ENCODE assay signal across 20 cellular contexts in genomic region chr3:18207232-18207631, GRCh38.
DNase-seq lines count a peak whose midpoint lies in the region; ATAC-seq and TF ChIP-seq lines count a peak whose summit lies in the region.
"Had no signal": no experiment of that assay in that cellular context is flagged by ENCODE, and none has a peak within 500 bp of the region (broad histone marks: within the 10 kb centered on the region; RNA-seq: fewer than 3 reads in every experiment).

No MANE protein-coding gene starts in this region.

- H3K27ac ChIP-seq in OCI-LY7 (ENCODE audit: low read depth, low read length, poor library complexity, severe bottlenecking), result no peak overlapping the region
- no peak overlapping the region for H3K27ac ChIP-seq in right lobe of liver

- peak; percentile 3 to 10 for DNase-seq in activated CD4-positive, alpha-beta T cell treated with anti-CD3 and anti-CD28 coated beads, Interleukin-2, amount 50 U/mL, for 48 hours
- no peak for DNase-seq in activated CD4-positive, alpha-beta T cell treated with anti-CD3 and anti-CD28 coated beads for 1 hour
- DNase-seq in natural killer cell treated with Interleukin-12 subunit alpha and Interleukin-12 subunit beta and Interleukin-15 and Interleukin-18, amount 100 ng/mL, for 72 hours (ENCODE audit: low spot score), result no peak
- DNase-seq in natural killer cell, result no peak
- DNase-seq in OCI-LY7 (ENCODE audit: low spot score), result no peak
- peak; percentile 30 for DNase-seq in stimulated activated CD8-positive, alpha-beta memory T cell treated with anti-CD3 and anti-CD28 coated beads, Interleukin-4, amount 100 ng/mL, for 48 hours
- no peak for DNase-seq in head of caudate nucleus
- no peak for DNase-seq in right lobe of liver
- DNase-seq: AML-193; Calu3; CD4-positive, alpha-beta T cell; H7; Karpas-422; MM.1S; NCI-H187 treated with DMSO at 0.1 percent for 48 hours; NCI-H446 treated with DMSO at 0.1 percent for 48 hours; NCI-H748 treated with DMSO at 0.1 percent for 48 hours had no signal

- H3K27me3 Mint-ChIP-seq in natural killer cell treated with Interleukin-12 subunit alpha and Interleukin-12 subunit beta and Interleukin-15 and Interleukin-18, amount 100 ng/mL, for 72 hours, result peaks cover 7 to 38% of the 10 kb centered on the region in 2 donors
- H3K27me3 Mint-ChIP-seq in natural killer cell (ENCODE audit: low read depth in 2 of 2), result peaks cover 0 to 4% of the 10 kb centered on the region in 2 donors

- no peaks in the 10 kb centered on the region for H3K36me3 Mint-ChIP-seq in natural killer cell treated with Interleukin-12 subunit alpha and Interleukin-12 subunit beta and Interleukin-15 and Interleukin-18, amount 100 ng/mL, for 72 hours
- H3K36me3 Mint-ChIP-seq in natural killer cell, result no peaks in the 10 kb centered on the region

- H3K36me3 ChIP-seq in OCI-LY7 (ENCODE audit: insufficient read depth, low read length) (no peaks in the 10 kb centered on the region; the same call in 1 of the 2 replicates), right lobe of liver (no peaks in the 10 kb centered on the region)

- peaks cover 6% of the 10 kb centered on the region for H3K9me3 Mint-ChIP-seq in natural killer cell treated with Interleukin-12 subunit alpha and Interleukin-12 subunit beta and Interleukin-15 and Interleukin-18, amount 100 ng/mL, for 72 hours
- H3K9me3 Mint-ChIP-seq in natural killer cell, result no peaks in the 10 kb centered on the region
- H3K9me3 Mint-ChIP-seq: CD4-positive, alpha-beta T cell had no signal

- peak overlapping the region; percentile 29 for H3K4me3 Mint-ChIP-seq in natural killer cell treated with Interleukin-12 subunit alpha and Interleukin-12 subunit beta and Interleukin-15 and Interleukin-18, amount 100 ng/mL, for 72 hours
- no peak overlapping the region for H3K4me3 Mint-ChIP-seq in natural killer cell
- H3K4me3 Mint-ChIP-seq: CD4-positive, alpha-beta T cell had no signal

- no peak overlapping the region for H3K27ac Mint-ChIP-seq in natural killer cell treated with Interleukin-12 subunit alpha and Interleukin-12 subunit beta and Interleukin-15 and Interleukin-18, amount 100 ng/mL, for 72 hours
- no peak overlapping the region for H3K27ac Mint-ChIP-seq in natural killer cell
- H3K27ac Mint-ChIP-seq: CD4-positive, alpha-beta T cell had no signal

- H3K4me3 ChIP-seq in OCI-LY7 (ENCODE audit: low read depth, low read length, poor library complexity, severe bottlenecking) (no peak overlapping the region), right lobe of liver (no peak overlapping the region)
- H3K4me3 ChIP-seq: GM12878 had no signal

- no peak overlapping the region for H3K4me2 ChIP-seq in OCI-LY7 (ENCODE audit: low read length)

- no peak for TF ChIP-seq POLR2A in right lobe of liver (IDR thresholded peaks at IDR 0.05)

- CTCF ChIA-PET in OCI-LY7 (lab: Charles Lee; ENCODE audit: unreplicated experiment), result no interaction called here

- 0 out of 2 replicates have a peak, but pooled peaks cover 9% of the 10 kb centered on the region for H3K9me3 ChIP-seq in OCI-LY7 (ENCODE audit: low read length)
- no peaks in the 10 kb centered on the region for H3K9me3 ChIP-seq in right lobe of liver

- H2AFZ ChIP-seq in OCI-LY7 (ENCODE audit: low read length), result peak overlapping the region; percentile 45; the same call in 1 of the 2 replicates

- H3K79me2 ChIP-seq in OCI-LY7 (ENCODE audit: insufficient read depth, low read depth, low read length), result no peaks in the 10 kb centered on the region

- no peaks in the 10 kb centered on the region for H4K20me1 ChIP-seq in OCI-LY7 (ENCODE audit: insufficient read depth, low read length)

- intact Hi-C loops in natural killer cell (cut with micrococcal nuclease), result no loop called here
- intact Hi-C loops in OCI-LY7 (cut with micrococcal nuclease; ENCODE audit: unreplicated experiment), result no loop called here
- intact Hi-C loops in head of caudate nucleus (cut with DNase I), result no loop called here
- intact Hi-C loops in right lobe of liver (cut with DNase I), result no loop called here

- no peaks in the 10 kb centered on the region for H3K9me2 ChIP-seq in OCI-LY7 (ENCODE audit: insufficient read depth, low read length)

- 46% methylated on average over 3 of the region's 3 CpGs for WGBS in right lobe of liver (ENCODE audit: insufficient coverage, low coverage, low lambda C conversion rate, missing lambda C conversion rate)

- no peak for TF ChIP-seq CTCF in natural killer cell (IDR thresholded peaks at IDR 0.05)
- no peak for TF ChIP-seq CTCF in OCI-LY7 (conservative IDR thresholded peaks at IDR 0.05; ENCODE audit: low read length)
- no peak for TF ChIP-seq CTCF in right lobe of liver (IDR thresholded peaks at IDR 0.05)

- peak in 1 of 2 donors; percentile 73 for ATAC-seq in natural killer cell treated with Interleukin-12 subunit alpha and Interleukin-12 subunit beta and Interleukin-15 and Interleukin-18, amount 100 ng/mL, for 72 hours
- ATAC-seq in natural killer cell (no peak), right lobe of liver (no peak)
- ATAC-seq: GM12878, HepG2, Panc1 had no signal

- H3K4me1 ChIP-seq in OCI-LY7 (ENCODE audit: insufficient read depth, low read length, poor library complexity, severe bottlenecking) (peaks cover 14% of the 10 kb centered on the region), right lobe of liver (no peaks in the 10 kb centered on the region)

- H3K27me3 ChIP-seq in right lobe of liver, result no peaks in the 10 kb centered on the region

- no TSS peak for BruUV-seq in OCI-LY7 (replicated peaks; lab: Mats Ljungman, UMichigan)

- no peaks in the 10 kb centered on the region for H3K4me1 Mint-ChIP-seq in natural killer cell treated with Interleukin-12 subunit alpha and Interleukin-12 subunit beta and Interleukin-15 and Interleukin-18, amount 100 ng/mL, for 72 hours (ENCODE audit: low read depth in 2 of 2)
- H3K4me1 Mint-ChIP-seq in natural killer cell, result no peaks in the 10 kb centered on the region

- POLR2A ChIA-PET in OCI-LY7 (lab: Charles Lee), result interaction anchor here (0.6 to 1.3 kb wide), 3 partner anchors 16 to 173 kb away, joined by 3 read pairs; no protein-coding TSS in a partner anchor

Comparison
In these comparisons a context has a peak if more than half of its experiments do, and no peak if none do; other contexts are left out.
1. DNase-seq: peak in activated CD4-positive, alpha-beta T cell treated with anti-CD3 and anti-CD28 coated beads, Interleukin-2, amount 50 U/mL, for 48 hours (2 of 2) and stimulated activated CD8-positive, alpha-beta memory T cell treated with anti-CD3 and anti-CD28 coated beads, Interleukin-4, amount 100 ng/mL, for 48 hours (single experiment); none in activated CD4-positive, alpha-beta T cell treated with anti-CD3 and anti-CD28 coated beads for 1 hour (single experiment), natural killer cell treated with Interleukin-12 subunit alpha and Interleukin-12 subunit beta and Interleukin-15 and Interleukin-18, amount 100 ng/mL, for 72 hours (single experiment), natural killer cell (single experiment), OCI-LY7 (single experiment), head of caudate nucleus (0 of 42) and right lobe of liver (0 of 3).